ENCODE assay signal across 19 cellular contexts in the genomic region with DNA sequence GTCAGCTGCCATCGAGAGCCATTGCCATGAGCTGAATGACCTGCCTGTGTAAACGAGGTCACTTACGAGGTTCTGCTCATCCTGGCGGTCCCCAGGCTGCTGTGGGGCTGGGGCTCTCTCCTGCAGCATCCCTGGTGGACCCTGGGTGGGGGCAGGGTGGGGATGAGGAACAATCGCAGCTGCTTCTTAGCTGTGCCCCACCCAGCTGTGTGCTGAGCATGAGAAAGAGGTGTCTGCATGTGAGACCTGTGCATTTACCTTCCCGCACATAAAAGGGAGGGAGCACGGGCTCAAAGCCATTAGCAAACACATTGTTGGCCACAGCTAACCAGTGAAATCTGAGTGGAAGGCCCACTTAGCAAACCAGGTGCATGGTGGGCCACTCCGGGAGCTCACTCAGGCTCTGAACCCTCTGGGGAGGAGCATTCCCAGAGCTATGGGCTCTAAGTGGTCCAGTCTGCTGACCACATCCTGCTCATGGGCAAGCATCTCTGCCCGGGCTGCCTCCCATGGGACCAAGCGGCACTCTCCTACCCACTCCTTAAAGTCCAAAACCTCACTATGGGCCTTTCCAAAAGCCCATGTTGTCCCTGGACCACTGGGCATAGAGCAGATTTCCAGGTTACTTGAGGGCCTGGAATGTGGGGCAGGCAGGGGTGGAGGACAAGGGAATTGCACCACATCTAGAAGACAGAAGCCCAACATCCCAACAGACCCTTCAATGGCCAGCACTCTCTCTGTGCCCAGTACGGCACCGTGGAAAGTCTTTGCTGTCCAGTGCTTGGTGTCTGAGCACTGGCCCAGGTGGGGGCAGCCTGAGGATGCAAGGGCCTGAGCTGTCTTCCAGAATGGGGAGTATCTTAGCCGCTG. TPM values are rescaled to one million over a fixed set of nuclear protein-coding genes. Genes with fewer than 3 reads are reported as not detected.
"Had no signal": no experiment of that assay in that cellular context is flagged by ENCODE, and none has a peak within 500 bp of the region (broad histone marks: within the 10 kb centered on the region; RNA-seq: fewer than 3 reads in every experiment).

No MANE protein-coding gene starts in this region.

- H3K27ac Mint-ChIP-seq: activated B cell treated with CpG ODN at 0.5 μM for 24 hours; activated naive CD4-positive, alpha-beta T cell treated with anti-CD3 and anti-CD28 coated beads, Interleukin-2, amount 50 U/mL, for 24 hours; natural killer cell treated with Interleukin-12 subunit alpha and Interleukin-12 subunit beta and Interleukin-15 and Interleukin-18, amount 100 ng/mL, for 72 hours; T-helper 1 cell treated with Interleukin-12 subunit alpha and Interleukin-12 subunit beta and Interleukin-4 antibody, amounts not matched to agents 30 μg/mL and 1 μg/mL, for 36 hours had no signal

- H3K4me1 Mint-ChIP-seq: activated B cell treated with CpG ODN at 0.5 μM for 24 hours; activated naive CD4-positive, alpha-beta T cell treated with anti-CD3 and anti-CD28 coated beads, Interleukin-2, amount 50 U/mL, for 24 hours; central memory CD8-positive, alpha-beta T cell had no signal

- H3K27me3 ChIP-seq: ascending aorta, thyroid gland had no signal

- DNase-seq: activated B cell treated with CpG ODN at 0.5 μM for 24 hours; activated CD4-positive, alpha-beta T cell treated with anti-CD3 and anti-CD28 coated beads for 4 hours; activated CD4-positive, alpha-beta T cell treated with anti-CD3 and anti-CD28 coated beads, Interleukin-2, amount 50 U/mL, for 48 hours; activated gamma-delta T cell treated with Interleukin-2 at 50 U/mL for 16 hours; activated T-cell treated with anti-CD3 and anti-CD28 coated beads, Interleukin-2, amount 50 U/mL, for 1 hour; heart left ventricle; left ventricle myocardium superior; retina; spleen; stimulated activated CD4-positive, alpha-beta T cell treated with anti-CD3 and anti-CD28 coated beads, Interleukin-4, amount 100 ng/mL, for 1 hour; stimulated activated naive CD4-positive, alpha-beta T cell treated with Interleukin-2 at 50 U/mL for 16 hours; T1000; thyroid gland had no signal

- H3K4me3 Mint-ChIP-seq: activated B cell treated with CpG ODN at 0.5 μM for 24 hours; activated naive CD4-positive, alpha-beta T cell treated with anti-CD3 and anti-CD28 coated beads, Interleukin-2, amount 50 U/mL, for 24 hours; central memory CD8-positive, alpha-beta T cell; natural killer cell treated with Interleukin-12 subunit alpha and Interleukin-12 subunit beta and Interleukin-15 and Interleukin-18, amount 100 ng/mL, for 72 hours; T-helper 1 cell treated with Interleukin-12 subunit alpha and Interleukin-12 subunit beta and Interleukin-4 antibody, amounts not matched to agents 30 μg/mL and 1 μg/mL, for 36 hours had no signal

- H3K4me1 ChIP-seq: ascending aorta, heart left ventricle, spleen, thyroid gland had no signal

- H3K4me3 ChIP-seq: ascending aorta, dorsolateral prefrontal cortex, heart left ventricle, spleen, thyroid gland had no signal

- ATAC-seq: heart left ventricle; left ventricle myocardium superior; natural killer cell treated with Interleukin-12 subunit alpha and Interleukin-12 subunit beta and Interleukin-15 and Interleukin-18, amount 100 ng/mL, for 72 hours had no signal

- H3K36me3 Mint-ChIP-seq: activated naive CD4-positive, alpha-beta T cell treated with anti-CD3 and anti-CD28 coated beads, Interleukin-2, amount 50 U/mL, for 24 hours; natural killer cell treated with Interleukin-12 subunit alpha and Interleukin-12 subunit beta and Interleukin-15 and Interleukin-18, amount 100 ng/mL, for 72 hours had no signal

- H3K9me3 Mint-ChIP-seq: activated B cell treated with CpG ODN at 0.5 μM for 24 hours; activated naive CD4-positive, alpha-beta T cell treated with anti-CD3 and anti-CD28 coated beads, Interleukin-2, amount 50 U/mL, for 24 hours; central memory CD8-positive, alpha-beta T cell; natural killer cell treated with Interleukin-12 subunit alpha and Interleukin-12 subunit beta and Interleukin-15 and Interleukin-18, amount 100 ng/mL, for 72 hours; T-helper 1 cell treated with Interleukin-12 subunit alpha and Interleukin-12 subunit beta and Interleukin-4 antibody, amounts not matched to agents 30 μg/mL and 1 μg/mL, for 36 hours had no signal

- H3K27ac ChIP-seq: ascending aorta, dorsolateral prefrontal cortex, heart left ventricle, spleen, thyroid gland had no signal

- H3K9me3 ChIP-seq: ascending aorta, heart left ventricle, spleen, thyroid gland had no signal

- H3K36me3 ChIP-seq: ascending aorta, heart left ventricle, spleen, thyroid gland had no signal

RNA-seq across cellular contexts. Expression of a gene that starts 41.1 kb away (rescaled TPM):
- total RNA-seq: activated B cell treated with CpG ODN at 0.5 μM for 24 hours; natural killer cell treated with Interleukin-12 subunit alpha and Interleukin-12 subunit beta and Interleukin-15 and Interleukin-18, amount 100 ng/mL, for 72 hours had no signal
